Comparison of ENCODE assay signal across 8 cellular contexts in genomic region chr7:87220734-87221215, GRCh38. TPM values are rescaled to one million over a fixed set of nuclear protein-coding genes. Genes with fewer than 3 reads are reported as not detected.
DNase-seq lines count a peak whose midpoint lies in the region; FAIRE-seq lines count a peak whose summit lies in the region.

No MANE protein-coding gene starts in this region.

- no peak overlapping the region for H4K91ac ChIP-seq in neuronal stem cell (ENCODE audit: low read depth, low read length, poor library complexity)

- H3K27me3 ChIP-seq in esophagus (ENCODE audit: control insufficient read depth in 1 of 2, insufficient read depth in 2 of 2, low read length in 2 of 2) (no peaks in the 10 kb centered on the region), neuronal stem cell (ENCODE audit: control insufficient read depth in 3 of 3, insufficient read depth in 3 of 3, low read depth in 1 of 3, low read length in 3 of 3) (peaks cover 0 to 46% (median 17%) of the 10 kb centered on the region in 3 experiments)

- H3K9me3 Mint-ChIP-seq in T-helper 2 cell treated with Interferon-gamma antibody and Interleukin-4, amounts not matched to agents 5 μg/mL and 100 μg/mL, for 36 hours, result no peaks in the 10 kb centered on the region

- H3K4me3 Mint-ChIP-seq in T-helper 2 cell treated with Interferon-gamma antibody and Interleukin-4, amounts not matched to agents 5 μg/mL and 100 μg/mL, for 36 hours, result peak overlapping the region; percentile 100

- peaks cover 18% of the 10 kb centered on the region for H3K36me3 Mint-ChIP-seq in T-helper 2 cell treated with Interferon-gamma antibody and Interleukin-4, amounts not matched to agents 5 μg/mL and 100 μg/mL, for 36 hours (ENCODE audit: low read depth)

- no peaks in the 10 kb centered on the region for H3K79me1 ChIP-seq in neuronal stem cell (ENCODE audit: low read depth, low read length)

- no peak overlapping the region for H3K23ac ChIP-seq in neuronal stem cell (ENCODE audit: low read depth, low read length, poor library complexity)

- H3K27ac ChIP-seq in esophagus (ENCODE audit: low read depth in 2 of 2, low read length in 1 of 2) (peak overlapping the region in 1 of 2 donors; percentile 91), neuronal stem cell (replicated peaks; ENCODE audit: low read length) (no peak overlapping the region)

- H3K9ac ChIP-seq in neuronal stem cell (ENCODE audit: low read depth, low read length, poor library complexity), result no peak overlapping the region

- H3K27me3 Mint-ChIP-seq in T-helper 2 cell treated with Interferon-gamma antibody and Interleukin-4, amounts not matched to agents 5 μg/mL and 100 μg/mL, for 36 hours (ENCODE audit: low read depth), result peaks cover 11% of the 10 kb centered on the region

- WGBS in esophagus, 2 donors, result 5% methylated on average over 17 of the region's 17 CpGs
- no CpG with 5 or more reads among the region's 17 CpGs for WGBS in neuronal stem cell (ENCODE audit: extremely low coverage in 2 of 2, insufficient read length in 2 of 2, insufficient replicate concordance in 1 of 2), 2 donors

- no peak overlapping the region for H2BK12ac ChIP-seq in neuronal stem cell (ENCODE audit: low read length)

- H3K4me1 ChIP-seq in esophagus (ENCODE audit: control insufficient read depth in 2 of 2, insufficient read depth in 2 of 2, low read length in 1 of 2) (peaks cover 0 to 2% of the 10 kb centered on the region in 2 donors), neuronal stem cell (ENCODE audit: control insufficient read depth in 2 of 2, insufficient read depth in 1 of 2, low read depth in 1 of 2, low read length in 2 of 2) (peaks cover 6 to 12% of the 10 kb centered on the region in 2 donors)

- peak overlapping the region; percentile 38 for H3K27ac Mint-ChIP-seq in T-helper 2 cell treated with Interferon-gamma antibody and Interleukin-4, amounts not matched to agents 5 μg/mL and 100 μg/mL, for 36 hours

- no peak overlapping the region for H2AK5ac ChIP-seq in neuronal stem cell (ENCODE audit: low read depth, low read length)

- H2BK15ac ChIP-seq in neuronal stem cell (ENCODE audit: low read length), result no peak overlapping the region

- no peak overlapping the region for H2BK120ac ChIP-seq in neuronal stem cell (ENCODE audit: low read depth, low read length)

- H3K4me2 ChIP-seq in neuronal stem cell (ENCODE audit: insufficient read depth, low read length, poor library complexity, severe bottlenecking), result peak overlapping the region; percentile 58

- FAIRE-seq in RCC 7860 (lab: Jason Lieb, UNC), result no peak

- no peak overlapping the region for H4K8ac ChIP-seq in neuronal stem cell (ENCODE audit: low read depth, low read length)

- H3K4me1 Mint-ChIP-seq in T-helper 2 cell treated with Interferon-gamma antibody and Interleukin-4, amounts not matched to agents 5 μg/mL and 100 μg/mL, for 36 hours (ENCODE audit: low read depth), result peaks cover 29% of the 10 kb centered on the region

- no peaks in the 10 kb centered on the region for H3K36me3 ChIP-seq in esophagus (ENCODE audit: control insufficient read depth in 2 of 2, insufficient read depth in 2 of 2, low read length in 1 of 2)
- H3K36me3 ChIP-seq in neuronal stem cell (replicated peaks in 1 of 2; ENCODE audit: control insufficient read depth in 2 of 2, insufficient read depth in 2 of 2, low read length in 2 of 2), result peaks cover 2 to 23% of the 10 kb centered on the region in 2 donors

- no peaks in the 10 kb centered on the region for H3K9me3 ChIP-seq in esophagus (ENCODE audit: control insufficient read depth in 2 of 2, insufficient read depth in 1 of 2, low read depth in 1 of 2, low read length in 1 of 2)
- H3K9me3 ChIP-seq in neuronal stem cell (replicated peaks in 1 of 2; ENCODE audit: control insufficient read depth in 2 of 2, insufficient read depth in 1 of 2, low read depth in 1 of 2, low read length in 2 of 2), result peaks cover 0 to 7% of the 10 kb centered on the region in 2 donors

- no peak overlapping the region for H3K18ac ChIP-seq in neuronal stem cell (ENCODE audit: low read length)

- no peak overlapping the region for H3K14ac ChIP-seq in neuronal stem cell (ENCODE audit: low read length)

- H3K4me3 ChIP-seq in esophagus (ENCODE audit: low read depth in 1 of 2, low read length in 2 of 2) (peak overlapping the region; percentile 87 to 95), neuronal stem cell (ENCODE audit: low read length in 2 of 2) (peak overlapping the region in 1 of 2 donors; percentile 87)

- H3K4ac ChIP-seq in neuronal stem cell (ENCODE audit: low read length), result no peak overlapping the region

- DNase-seq in T-helper 2 cell treated with Interferon-gamma antibody and Interleukin-4, amounts not matched to agents 5 μg/mL and 100 μg/mL, for 36 hours (ENCODE audit: low spot score), result no peak
- DNase-seq in T-helper 2 cell (no peak), RCC 7860 (ENCODE audit: low spot score) (peak; percentile 42), neuronal stem cell (ENCODE audit: low spot score) (no peak), NCI-H187 treated with DMSO at 0.1 percent for 48 hours (lab: John Stamatoyannopoulos, UW) (no peak), iPS-NIHi7 (ENCODE audit: extremely low spot score) (no peak), DMS114 treated with DMSO at 0.1 percent for 48 hours (lab: John Stamatoyannopoulos, UW; ENCODE audit: unreplicated experiment) (no peak)

- H2AFZ ChIP-seq in neuronal stem cell (ENCODE audit: low read length), result peak overlapping the region; percentile 99

- H2BK5ac ChIP-seq in neuronal stem cell (ENCODE audit: low read length), result peak overlapping the region; percentile 85

RNA-seq across cellular contexts. Expression of gene TMEM243, which starts 1.2 kb away (rescaled TPM):
- 10 to 100 TPM; 11.5 to 12.9 TPM for polyA plus RNA-seq in esophagus
- 23.8 TPM for polyA plus RNA-seq in neuronal stem cell (2013, experiment 1 of 2)
- polyA plus RNA-seq in neuronal stem cell (2013, experiment 2 of 2), result 24.7 TPM
